In the genomic region with DNA sequence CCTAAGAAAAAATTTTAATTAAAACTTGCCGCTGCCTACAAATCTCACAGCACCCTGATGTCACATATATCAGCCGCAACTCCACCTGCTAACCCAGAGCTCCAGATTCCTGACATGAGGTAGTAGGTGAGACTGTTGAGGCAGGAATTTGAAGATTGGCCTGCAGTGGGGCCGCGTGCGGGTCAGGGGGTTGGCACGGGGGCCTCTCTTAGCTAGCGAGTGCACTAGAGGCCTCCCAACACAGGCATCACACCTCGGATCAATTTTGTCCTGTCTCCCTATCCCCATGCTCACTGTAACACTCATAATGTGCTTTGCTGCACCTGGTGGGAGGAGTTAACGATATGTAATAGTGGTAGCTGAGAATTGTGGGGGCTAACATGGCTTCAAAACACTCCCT, we compare ENCODE assay signal across 1 cellular context.
TF ChIP-seq lines count a peak whose summit lies in the region.

No MANE protein-coding gene starts in this region.

TF ChIP-seq in GM23338, 12 proteins besides CTCF, POLR2A, EP300 and RAD21 (continued from another document):
- TF ChIP-seq ZNF462 (CRISPR knock-in tag; IDR thresholded peaks at IDR 0.05) (no peak), CREB1 (CRISPR knock-in tag; IDR thresholded peaks at IDR 0.05; ENCODE audit: low read depth) (no peak), ZNF331 (CRISPR knock-in tag; IDR thresholded peaks at IDR 0.05; ENCODE audit: low read depth) (no peak), ZNF114 (CRISPR knock-in tag; IDR thresholded peaks at IDR 0.05) (no peak), POLR2AphosphoS5 (IDR thresholded peaks at IDR 0.05; ENCODE audit: low read depth) (no peak)
- TF ChIP-seq, protein P1, sequence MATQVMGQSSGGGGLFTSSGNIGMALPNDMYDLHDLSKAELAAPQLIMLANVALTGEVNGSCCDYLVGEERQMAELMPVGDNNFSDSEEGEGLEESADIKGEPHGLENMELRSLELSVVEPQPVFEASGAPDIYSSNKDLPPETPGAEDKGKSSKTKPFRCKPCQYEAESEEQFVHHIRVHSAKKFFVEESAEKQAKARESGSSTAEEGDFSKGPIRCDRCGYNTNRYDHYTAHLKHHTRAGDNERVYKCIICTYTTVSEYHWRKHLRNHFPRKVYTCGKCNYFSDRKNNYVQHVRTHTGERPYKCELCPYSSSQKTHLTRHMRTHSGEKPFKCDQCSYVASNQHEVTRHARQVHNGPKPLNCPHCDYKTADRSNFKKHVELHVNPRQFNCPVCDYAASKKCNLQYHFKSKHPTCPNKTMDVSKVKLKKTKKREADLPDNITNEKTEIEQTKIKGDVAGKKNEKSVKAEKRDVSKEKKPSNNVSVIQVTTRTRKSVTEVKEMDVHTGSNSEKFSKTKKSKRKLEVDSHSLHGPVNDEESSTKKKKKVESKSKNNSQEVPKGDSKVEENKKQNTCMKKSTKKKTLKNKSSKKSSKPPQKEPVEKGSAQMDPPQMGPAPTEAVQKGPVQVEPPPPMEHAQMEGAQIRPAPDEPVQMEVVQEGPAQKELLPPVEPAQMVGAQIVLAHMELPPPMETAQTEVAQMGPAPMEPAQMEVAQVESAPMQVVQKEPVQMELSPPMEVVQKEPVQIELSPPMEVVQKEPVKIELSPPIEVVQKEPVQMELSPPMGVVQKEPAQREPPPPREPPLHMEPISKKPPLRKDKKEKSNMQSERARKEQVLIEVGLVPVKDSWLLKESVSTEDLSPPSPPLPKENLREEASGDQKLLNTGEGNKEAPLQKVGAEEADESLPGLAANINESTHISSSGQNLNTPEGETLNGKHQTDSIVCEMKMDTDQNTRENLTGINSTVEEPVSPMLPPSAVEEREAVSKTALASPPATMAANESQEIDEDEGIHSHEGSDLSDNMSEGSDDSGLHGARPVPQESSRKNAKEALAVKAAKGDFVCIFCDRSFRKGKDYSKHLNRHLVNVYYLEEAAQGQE (IDR thresholded peaks at IDR 0.05; ENCODE audit: unreplicated experiment): no peak
TF ChIP-seq in GM23338: peak in this region for 0.
